26 cellular contexts compared by ENCODE assay signal in genomic region chr9:137486141-137486490, GRCh38. TPM values are rescaled to one million over a fixed set of nuclear protein-coding genes. Genes with fewer than 3 reads are reported as not detected.
"Had no signal": no experiment of that assay in that cellular context is flagged by ENCODE, and none has a peak within 500 bp of the region (broad histone marks: within the 10 kb centered on the region; RNA-seq: fewer than 3 reads in every experiment).

No MANE protein-coding gene starts in this region.

- H3K4me3 ChIP-seq: adrenal gland, SJCRH30 had no signal

- H3K9ac ChIP-seq: KMS-11 had no signal

- H3K4me2 ChIP-seq: KMS-11 had no signal

- H3K36me3 ChIP-seq: adrenal gland, SJCRH30 had no signal

- H3K27me3 Mint-ChIP-seq: activated CD8-positive, alpha-beta T cell treated with anti-CD3 and anti-CD28 coated beads for 36 hours; activated naive CD8-positive, alpha-beta T cell treated with anti-CD3 and anti-CD28 coated beads, Interleukin-2, amount 10 ng/mL, durations not matched to agents 7 days and 5 days; T-helper 17 cell had no signal

- H3K27ac Mint-ChIP-seq: activated CD8-positive, alpha-beta T cell treated with anti-CD3 and anti-CD28 coated beads for 36 hours; activated naive CD8-positive, alpha-beta T cell treated with anti-CD3 and anti-CD28 coated beads, Interleukin-2, amount 10 ng/mL, durations not matched to agents 7 days and 5 days; T-helper 17 cell had no signal

- FAIRE-seq: bronchial epithelial cell had no signal

- H3K27me3 ChIP-seq: adrenal gland had no signal

- H3K9me3 ChIP-seq: adrenal gland, SJCRH30 had no signal

- H3K4me3 Mint-ChIP-seq: activated CD8-positive, alpha-beta T cell treated with anti-CD3 and anti-CD28 coated beads for 36 hours; activated naive CD8-positive, alpha-beta T cell treated with anti-CD3 and anti-CD28 coated beads, Interleukin-2, amount 10 ng/mL, durations not matched to agents 7 days and 5 days; T-helper 17 cell had no signal

- DNase-seq: activated CD4-positive, alpha-beta T cell treated with anti-CD3 and anti-CD28 coated beads, Interleukin-2, amount 50 U/mL, for 1 hour; activated CD4-positive, CD25-positive, alpha-beta regulatory T cell; activated CD8-positive, alpha-beta memory T cell treated with anti-CD3 and anti-CD28 coated beads, Interleukin-2, amount 50 U/mL, for 4 hours; activated CD8-positive, alpha-beta T cell treated with anti-CD3 and anti-CD28 coated beads for 36 hours; activated naive CD4-positive, alpha-beta T cell treated with anti-CD3 and anti-CD28 coated beads, Interleukin-2, amount 50 U/mL, for 16 hours; activated naive CD8-positive, alpha-beta T cell treated with anti-CD3 and anti-CD28 coated beads, Interleukin-2, amount 10 ng/mL, durations not matched to agents 7 days and 5 days; adrenal gland; anterior cingulate cortex; central memory CD4-positive, alpha-beta T cell; NCI-H1092; NCI-H1930; NCI-H2107; NCI-H2171 treated with DMSO at 0.1 percent for 48 hours; NCI-H226; NK-92 treated with Interleukin-12 subunit alpha and Interleukin-12 subunit beta, amount 100 ng/mL, for 24 hours; OCI-M1; RPMI8226; SJCRH30; T-helper 17 cell; T-helper 9 cell had no signal

- ATAC-seq: activated CD8-positive, alpha-beta T cell treated with anti-CD3 and anti-CD28 coated beads for 36 hours; Panc1; Right ventricle myocardium inferior; T-helper 17 cell had no signal

- H3K36me3 Mint-ChIP-seq: activated naive CD8-positive, alpha-beta T cell treated with anti-CD3 and anti-CD28 coated beads, Interleukin-2, amount 10 ng/mL, durations not matched to agents 7 days and 5 days had no signal

- H3K27ac ChIP-seq: adrenal gland, KMS-11, SJCRH30 had no signal

- H3K9me3 Mint-ChIP-seq: activated CD8-positive, alpha-beta T cell treated with anti-CD3 and anti-CD28 coated beads for 36 hours; activated naive CD8-positive, alpha-beta T cell treated with anti-CD3 and anti-CD28 coated beads, Interleukin-2, amount 10 ng/mL, durations not matched to agents 7 days and 5 days had no signal

RNA-seq across cellular contexts. Expression of gene ENTPD8, which starts 45.0 kb away (rescaled TPM):
- total RNA-seq: activated CD8-positive, alpha-beta T cell treated with anti-CD3 and anti-CD28 coated beads for 36 hours; activated naive CD8-positive, alpha-beta T cell treated with anti-CD3 and anti-CD28 coated beads, Interleukin-2, amount 10 ng/mL, durations not matched to agents 7 days and 5 days; bronchial epithelial cell; MCF 10A; NCI-H460; Right ventricle myocardium inferior; SJCRH30; T-helper 17 cell had no signal
